ENCODE assay signal across 6 cellular contexts in the genomic region with DNA sequence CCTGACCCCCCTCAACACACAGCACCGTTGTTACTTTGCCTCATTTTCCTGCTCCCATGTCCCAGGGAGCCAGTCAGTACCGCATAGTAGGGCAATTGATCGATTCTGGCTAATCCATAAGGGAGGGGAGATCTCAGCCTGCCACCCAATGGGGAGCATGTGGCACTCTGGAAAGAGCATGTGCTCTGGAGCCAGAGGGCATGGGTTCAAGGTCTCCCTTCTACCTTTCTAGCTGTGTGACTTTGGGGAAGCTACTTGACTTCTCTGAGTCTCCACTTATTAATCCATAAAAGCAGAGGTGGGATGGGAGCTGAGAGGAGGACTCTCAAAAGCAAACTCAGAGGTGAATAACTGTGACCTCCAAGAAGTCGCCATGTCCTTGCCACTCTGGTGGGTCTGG. TPM values are rescaled to one million over a fixed set of nuclear protein-coding genes. Genes with fewer than 3 reads are reported as not detected.
DNase-seq lines count a peak whose midpoint lies in the region; ATAC-seq, FAIRE-seq and TF ChIP-seq lines count a peak whose summit lies in the region.
"Not testable (repeated sequence)": the region's sequence is repeated elsewhere in the genome, so short reads cannot be mapped to it uniquely, and the experiment has no call there.
"Had no signal": no experiment of that assay in that cellular context is flagged by ENCODE, and none has a peak within 500 bp of the region (broad histone marks: within the 10 kb centered on the region; RNA-seq: fewer than 3 reads in every experiment).

No MANE protein-coding gene starts in this region.

- H3K14ac ChIP-seq in neuronal stem cell (ENCODE audit: low read length) = not testable (repeated sequence)

- not testable (repeated sequence) for TF ChIP-seq CTCF in K562 (IDR thresholded peaks at IDR 0.05 in 2 of 3, conservative IDR thresholded peaks at IDR 0.05 in 1 of 3; ENCODE audit: insufficient read depth in 2 of 3, low read depth in 1 of 3, low read length in 3 of 3); bronchial epithelial cell (IDR thresholded peaks at IDR 0.05; ENCODE audit: insufficient read depth, low read length, severe bottlenecking); endodermal cell (conservative IDR thresholded peaks at IDR 0.05); neural crest cell (conservative IDR thresholded peaks at IDR 0.05)

- not testable (repeated sequence) for H3K27ac Mint-ChIP-seq in endodermal cell
- peak overlapping the region; percentile 85 for H3K27ac Mint-ChIP-seq in neural crest cell (ENCODE audit: unreplicated experiment)

- TF ChIP-seq POLR2A in K562 (conservative IDR thresholded peaks at IDR 0.05) = not testable (repeated sequence)

- CTCF ChIA-PET in K562 (lab: Yijun Ruan, JAX; ENCODE audit: low intra/inter-chr PET ratio) = not testable (repeated sequence)

- H3K23ac ChIP-seq in neuronal stem cell (ENCODE audit: low read depth, low read length, poor library complexity) = not testable (repeated sequence)

- not testable (repeated sequence) for H2BK12ac ChIP-seq in neuronal stem cell (ENCODE audit: low read length)

- H3K4me1 ChIP-seq in K562 (replicated peaks in 1 of 2; ENCODE audit: control insufficient read depth in 2 of 2, insufficient read depth in 2 of 2, low read length in 2 of 2); endodermal cell (ENCODE audit: control insufficient read depth, insufficient read depth, low read length): not testable (repeated sequence)
- peaks cover 20 to 33% of the 10 kb centered on the region in 2 donors for H3K4me1 ChIP-seq in neuronal stem cell (ENCODE audit: control insufficient read depth in 2 of 2, insufficient read depth in 1 of 2, low read depth in 1 of 2, low read length in 2 of 2)

- peaks cover 0 to 41% of the 10 kb centered on the region in 2 experiments; a peak in 4 of 5 replicates for H3K27me3 ChIP-seq in K562 (ENCODE audit: control insufficient read depth in 2 of 2, insufficient read depth in 2 of 2, low read length in 2 of 2)
- not testable (repeated sequence) for H3K27me3 ChIP-seq in bronchial epithelial cell (ENCODE audit: control insufficient read depth, insufficient read depth, low read length); endodermal cell (ENCODE audit: control insufficient read depth, insufficient read depth, low read length, poor library complexity, severe bottlenecking); neuronal stem cell (ENCODE audit: control insufficient read depth in 3 of 3, insufficient read depth in 3 of 3, low read depth in 1 of 3, low read length in 3 of 3)

- H2BK120ac ChIP-seq in neuronal stem cell (ENCODE audit: low read depth, low read length) = not testable (repeated sequence)

- POLR2A ChIA-PET in K562 (lab: Yijun Ruan, JAX) = not testable (repeated sequence)

- not testable (repeated sequence) for FAIRE-seq in K562 (lab: Jason Lieb, UNC)
- peak; percentile 93 for FAIRE-seq in bronchial epithelial cell (lab: Jason Lieb, UNC)

- not testable (repeated sequence) for DNase-seq in K562 (ENCODE audit: extremely low read depth in 1 of 4, low spot score in 3 of 4); bronchial epithelial cell (ENCODE audit: low read depth); endodermal cell; neural crest cell (ENCODE audit: low read depth, low spot score); neuronal stem cell (ENCODE audit: low spot score)

- not testable (repeated sequence) for H3K4me3 ChIP-seq in K562; bronchial epithelial cell (ENCODE audit: low read depth, low read length); endodermal cell (ENCODE audit: low read length); neuronal stem cell (ENCODE audit: low read length in 2 of 2)

- H3K36me3 ChIP-seq in K562 (ENCODE audit: control insufficient read depth, insufficient read depth, low read length); bronchial epithelial cell (ENCODE audit: control insufficient read depth, insufficient read depth, low read length); endodermal cell (ENCODE audit: control insufficient read depth, insufficient read depth, low read length); neuronal stem cell (replicated peaks in 1 of 2; ENCODE audit: control insufficient read depth in 2 of 2, insufficient read depth in 2 of 2, low read length in 2 of 2): not testable (repeated sequence)

- ATAC-seq in K562 = not testable (repeated sequence)

- not testable (repeated sequence) for TF ChIP-seq EP300 in K562 (IDR thresholded peaks at IDR 0.05; ENCODE audit: low read length)

- not testable (repeated sequence) for H4K8ac ChIP-seq in neuronal stem cell (ENCODE audit: low read depth, low read length)

- not testable (repeated sequence) for H3K4me1 Mint-ChIP-seq in endodermal cell
- H3K4me1 Mint-ChIP-seq in neural crest cell = peaks cover 56% of the 10 kb centered on the region

- not testable (repeated sequence) for H2AK5ac ChIP-seq in neuronal stem cell (ENCODE audit: low read depth, low read length)

- H3K79me1 ChIP-seq in neuronal stem cell (ENCODE audit: low read depth, low read length) = not testable (repeated sequence)

- peaks cover 29% of the 10 kb centered on the region for H3K27me3 Mint-ChIP-seq in endodermal cell (ENCODE audit: insufficient read depth)
- not testable (repeated sequence) for H3K27me3 Mint-ChIP-seq in neural crest cell (ENCODE audit: low read depth)

- not testable (repeated sequence) for H3K4me3 Mint-ChIP-seq in endodermal cell
- H3K4me3 Mint-ChIP-seq in neural crest cell = peak overlapping the region; percentile 77

- H3K79me2 ChIP-seq in K562 (ENCODE audit: control insufficient read depth, insufficient read depth, low read length) = not testable (repeated sequence)

- H4K91ac ChIP-seq in neuronal stem cell (ENCODE audit: low read depth, low read length, poor library complexity) = not testable (repeated sequence)

- in situ Hi-C loops in K562 (cut with MboI) = not testable (repeated sequence)

- H2BK5ac ChIP-seq in neuronal stem cell (ENCODE audit: low read length) = not testable (repeated sequence)

- not testable (repeated sequence) for H3K4me2 ChIP-seq in K562 (ENCODE audit: insufficient read depth, low read length)
- peak overlapping the region; percentile 41 for H3K4me2 ChIP-seq in neuronal stem cell (ENCODE audit: insufficient read depth, low read length, poor library complexity, severe bottlenecking)

- not testable (repeated sequence) for H2AFZ ChIP-seq in K562 (ENCODE audit: low read depth, low read length); neuronal stem cell (ENCODE audit: low read length)

- not testable (repeated sequence) for H3K9me3 Mint-ChIP-seq in endodermal cell, neural crest cell

- H3K27ac ChIP-seq in K562 (ENCODE audit: extremely low read depth, low read depth, low read length) = not testable (repeated sequence)
- peak overlapping the region; percentile 24 for H3K27ac ChIP-seq in endodermal cell (ENCODE audit: low read depth, low read length)
- H3K27ac ChIP-seq in neuronal stem cell (replicated peaks; ENCODE audit: low read length) = peak overlapping the region; percentile 60

- H3K9ac ChIP-seq in K562 (ENCODE audit: insufficient read depth in 1 of 2, low read depth in 2 of 2, low read length in 2 of 2); endodermal cell (ENCODE audit: extremely low read depth, low read length, poor library complexity, severe bottlenecking); neuronal stem cell (ENCODE audit: low read depth, low read length, poor library complexity): not testable (repeated sequence)

- H3K9me3 ChIP-seq in K562 (replicated peaks; ENCODE audit: control insufficient read depth, insufficient read depth, low read depth, low read length); endodermal cell (ENCODE audit: control insufficient read depth, low read length); neuronal stem cell (replicated peaks in 1 of 2; ENCODE audit: control insufficient read depth in 2 of 2, insufficient read depth in 1 of 2, low read depth in 1 of 2, low read length in 2 of 2): not testable (repeated sequence)

- H4K20me1 ChIP-seq in K562 (replicated peaks; ENCODE audit: control insufficient read depth, insufficient read depth, low read length) = not testable (repeated sequence)

- H3K36me3 Mint-ChIP-seq in endodermal cell (ENCODE audit: low read depth); neural crest cell (ENCODE audit: low read depth): not testable (repeated sequence)

- H2BK15ac ChIP-seq in neuronal stem cell (ENCODE audit: low read length) = not testable (repeated sequence)

- not testable (repeated sequence) for BruUV-seq in K562 (replicated peaks; lab: Mats Ljungman, UMichigan)

- not testable (repeated sequence) for H3K4ac ChIP-seq in neuronal stem cell (ENCODE audit: low read length)

- not testable (repeated sequence) for TF ChIP-seq RAD21 in K562 (CRISPR knock-in tag; conservative IDR thresholded peaks at IDR 0.05 in 1 of 2, IDR thresholded peaks at IDR 0.05 in 1 of 2)

- H3K18ac ChIP-seq in neuronal stem cell (ENCODE audit: low read length) = peak overlapping the region; percentile 11

- 0% methylated on average over 1 of the region's 4 CpGs for WGBS in K562 (ENCODE audit: insufficient coverage, low coverage, missing lambda C conversion rate)
- 90% methylated on average over 3 of the region's 4 CpGs; no CpG with 5 or more reads in 1 of the 2 experiments for WGBS in endodermal cell (ENCODE audit: insufficient coverage in 1 of 2, insufficient read length in 1 of 2), 2 experiments
- WGBS in neuronal stem cell (ENCODE audit: extremely low coverage in 2 of 2, insufficient read length in 2 of 2, insufficient replicate concordance in 1 of 2), 2 donors = no CpG with 5 or more reads among the region's 4 CpGs

- not testable (repeated sequence) for H3K9me1 ChIP-seq in K562 (ENCODE audit: control insufficient read depth, insufficient read depth, low read length)

- intact Hi-C loops in K562 (cut with micrococcal nuclease) = not testable (repeated sequence)

RNA-seq across cellular contexts. Expression of gene PAX8, which starts 27.5 kb away (rescaled TPM):
- 0.79 and 1.4 TPM in 2 replicates for total RNA-seq in K562 (2011; cell fraction: chromatin; rRNA removed; ENCODE audit: low replicate concordance)
- 0.66 and 0.83 TPM in 2 replicates for total RNA-seq in K562 (2011; cell fraction: nucleolus; rRNA removed)
- 0.51 and 2.8 TPM in 2 replicates for total RNA-seq in K562 (2011; cell fraction: nucleoplasm; rRNA removed)
- total RNA-seq in K562 (2014; rRNA removed) = 1.1 and 1.7 TPM in 2 replicates
- 0.38 and 0.40 TPM in 2 replicates for total RNA-seq in K562 (2014; rRNA removed; fragmentation: Illumina TruSeq; extraction: Trizol)
- 0.51 and 0.60 TPM in 2 replicates for total RNA-seq in K562 (2015; rRNA removed; fragmentation: Illumina TruSeq; extraction: Trizol)
- 1.3 and 2.1 TPM in 2 replicates for total RNA-seq in K562 (2021)
- polyA plus RNA-seq in K562 (2011; rRNA removed) = 0.47 and 0.83 TPM in 2 replicates
- 1.0 TPM in 2 replicates for polyA plus RNA-seq in K562 (2011; cell fraction: cytosol; rRNA removed)
- polyA plus RNA-seq in K562 (2011; cell fraction: nucleus; rRNA removed) = 0.58 and 1.2 TPM in 2 replicates
- polyA plus RNA-seq in K562 (2012) = 10.1 and 10.3 TPM in 2 replicates
- 1.1 and 1.6 TPM in 2 replicates for polyA plus RNA-seq in K562 (2014; fragmentation: Illumina TruSeq; extraction: Trizol)
- polyA plus RNA-seq in K562 (2014; fragmentation: Nextera tagmentation; extraction: Ambion mirVana) = under 1 TPM; 0.13 to 0.34 TPM
- 0.78 and 1.3 TPM in 2 replicates for polyA plus RNA-seq in K562 (2014; rRNA removed)
- 0.46 and 0.81 TPM in 2 replicates for polyA minus RNA-seq in K562 (2011; rRNA and poly(A)+ RNA removed)
- polyA minus RNA-seq in K562 (2011; cell fraction: cytosol; rRNA and poly(A)+ RNA removed) = 0.95 and 1.2 TPM in 2 replicates
- polyA minus RNA-seq in K562 (2011; cell fraction: nucleus; rRNA and poly(A)+ RNA removed) = 0.67 and 0.89 TPM in 2 replicates
- total RNA-seq in bronchial epithelial cell = 3.5 TPM in 1 of 2 replicates, not detected in the other
- total RNA-seq in endodermal cell = under 1 TPM; 0.09 to 0.11 TPM
- polyA plus RNA-seq in endodermal cell (2013, experiment 1 of 2) = 5.7 TPM
- polyA plus RNA-seq in endodermal cell (2013, experiment 2 of 2) = 6.3 TPM
- total RNA-seq in neural crest cell = 0.49 and 0.98 TPM in 2 replicates
- 10.1 TPM for polyA plus RNA-seq in neuronal stem cell (2013, experiment 1 of 2)
- 11.5 TPM for polyA plus RNA-seq in neuronal stem cell (2013, experiment 2 of 2)
- total RNA-seq: G401 had no signal
